ENCODE assay signal across 27 cellular contexts in the genomic region with DNA sequence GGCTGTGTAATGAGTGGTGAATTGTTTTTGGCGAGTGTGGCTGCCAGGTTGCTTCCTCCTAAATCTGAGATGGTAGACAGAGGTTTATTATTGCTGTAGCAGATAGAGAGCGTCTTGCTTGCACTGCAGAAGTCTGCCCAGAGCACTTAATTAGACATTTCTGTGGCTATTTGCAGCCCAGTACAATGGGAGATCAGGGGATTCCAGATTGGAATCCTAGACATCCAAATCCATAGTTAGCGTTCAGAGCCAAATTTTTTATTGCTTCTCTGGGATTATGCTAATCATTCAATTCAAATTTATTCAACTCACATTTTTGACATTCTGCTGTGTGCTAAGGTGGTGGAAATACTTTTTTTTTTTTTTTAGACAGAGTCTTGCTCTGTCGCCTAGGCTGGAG. TPM values are rescaled to one million over a fixed set of nuclear protein-coding genes. Genes with fewer than 3 reads are reported as not detected.
"Had no signal": no experiment of that assay in that cellular context is flagged by ENCODE, and none has a peak within 500 bp of the region (broad histone marks: within the 10 kb centered on the region; RNA-seq: fewer than 3 reads in every experiment).

No MANE protein-coding gene starts in this region.

- H3K4me3 ChIP-seq: body of pancreas, colonic mucosa, esophagus squamous epithelium, gastroesophageal sphincter, heart right ventricle had no signal

- H3K27me3 ChIP-seq: body of pancreas, colonic mucosa, esophagus squamous epithelium, gastroesophageal sphincter had no signal

- H3K27ac ChIP-seq: body of pancreas, colonic mucosa, epithelial cell of prostate, esophagus squamous epithelium, gastroesophageal sphincter, heart right ventricle, WERI-Rb-1 had no signal

- ATAC-seq: activated CD4-positive, CD25-positive, alpha-beta regulatory T cell treated with anti-CD3 and anti-CD28 coated beads, Interleukin-2, amount 50 U/mL, for 24 hours; activated CD8-positive, alpha-beta T cell treated with anti-CD3 and anti-CD28 coated beads for 36 hours; activated T-cell treated with anti-CD3 and anti-CD28 coated beads, Interleukin-2, amount 50 U/mL, for 4 hours; activated T-helper 17 cell treated with anti-CD3 and anti-CD28 coated beads, Interleukin-2, amount 50 U/mL, for 72 hours; body of pancreas; gastroesophageal sphincter; heart right ventricle had no signal

- H3K4me1 ChIP-seq: body of pancreas, colonic mucosa, esophagus squamous epithelium, gastroesophageal sphincter had no signal

- DNase-seq: activated B cell treated with CpG ODN at 0.5 μM for 24 hours; activated CD4-positive, alpha-beta T cell treated with anti-CD3 and anti-CD28 coated beads for 48 hours; activated CD4-positive, alpha-beta T cell treated with anti-CD3 and anti-CD28 coated beads, Interleukin-2, amount 50 U/mL, for 1 hour; activated CD4-positive, alpha-beta T cell treated with anti-CD3 and anti-CD28 coated beads, Interleukin-2, amount 50 U/mL, for 48 hours; activated CD8-positive, alpha-beta memory T cell treated with anti-CD3 and anti-CD28 coated beads for 24 hours; activated CD8-positive, alpha-beta T cell treated with anti-CD3 and anti-CD28 coated beads for 36 hours; activated effector memory CD4-positive, alpha-beta T cell treated with Interleukin-2 at 50 U/mL for 16 hours; activated gamma-delta T cell treated with Interleukin-2 at 50 U/mL for 16 hours; activated naive CD4-positive, alpha-beta T cell treated with anti-CD3 and anti-CD28 coated beads, Interleukin-2, amount 50 U/mL, for 16 hours; activated naive CD4-positive, alpha-beta T cell treated with Interleukin-2 at 50 U/mL for 16 hours; activated T-cell treated with anti-CD3 and anti-CD28 coated beads, Interleukin-2, amount 50 U/mL, for 4 hours; amniotic stem cell; anterior cingulate cortex; body of pancreas; central memory CD4-positive, alpha-beta T cell; cerebellar nuclear complex; colonic mucosa; effector CD8-positive, alpha-beta T cell; esophagus squamous epithelium; foreskin melanocyte; heart right ventricle; T-helper 9 cell; WERI-Rb-1 had no signal

- H3K36me3 ChIP-seq: colonic mucosa, esophagus squamous epithelium, gastroesophageal sphincter, heart right ventricle, WERI-Rb-1 had no signal

- H3K9me3 ChIP-seq: body of pancreas, colonic mucosa, esophagus squamous epithelium, gastroesophageal sphincter, heart right ventricle had no signal

RNA-seq across cellular contexts. Expression of gene KIF26B, which starts 30.0 kb away (rescaled TPM):
- total RNA-seq: activated T-helper 17 cell treated with anti-CD3 and anti-CD28 coated beads, Interleukin-2, amount 50 U/mL, for 72 hours had no signal
